ENCODE assay signal across 1 cellular context in the genomic region with DNA sequence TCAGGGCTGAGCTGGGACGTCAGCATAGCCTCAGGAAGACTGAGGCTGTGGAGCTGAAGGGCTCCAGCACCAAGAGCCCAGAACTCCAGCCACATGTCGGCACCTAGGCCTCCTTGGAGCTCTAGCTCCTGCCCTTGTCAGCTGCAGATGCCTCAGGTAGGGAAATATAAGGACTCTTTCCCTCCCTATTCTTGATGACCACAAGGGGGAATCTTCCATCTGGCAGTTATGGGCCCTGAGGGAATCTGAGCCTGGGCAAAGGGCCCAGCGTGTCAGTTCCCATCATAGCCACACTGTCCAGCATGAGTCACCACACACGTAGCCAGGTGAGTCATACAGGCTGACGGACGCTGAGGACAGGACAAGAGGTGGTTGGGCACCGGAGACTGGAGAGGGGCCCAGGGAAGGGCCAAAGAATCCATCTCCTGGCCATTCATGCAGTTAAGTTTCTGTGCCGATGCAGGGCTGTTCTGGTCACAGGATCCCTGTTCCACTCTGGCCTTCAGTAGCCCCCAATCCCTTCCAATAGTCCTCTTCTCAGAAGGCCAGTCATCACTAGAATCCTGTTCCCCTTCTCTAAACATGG.
A peak's percentile ranks its signal among the peaks of the same experiment; 100 is the strongest.
TF ChIP-seq lines count a peak whose summit lies in the region.

No MANE protein-coding gene starts in this region.

TF ChIP-seq in HepG2, 621 proteins besides CTCF, POLR2A, EP300 and RAD21 (continued from another document and continues in another):
- peak; percentile 67; the same call in 1 of the 2 replicates for TF ChIP-seq ZNF441 (CRISPR knock-in tag; IDR thresholded peaks at IDR 0.05; ENCODE audit: borderline replicate concordance)
- TF ChIP-seq RORA (CRISPR knock-in tag; IDR thresholded peaks at IDR 0.05), result no peak
- TF ChIP-seq ZNF251 (CRISPR knock-in tag; IDR thresholded peaks at IDR 0.05), result no peak
- TF ChIP-seq, protein P1, sequence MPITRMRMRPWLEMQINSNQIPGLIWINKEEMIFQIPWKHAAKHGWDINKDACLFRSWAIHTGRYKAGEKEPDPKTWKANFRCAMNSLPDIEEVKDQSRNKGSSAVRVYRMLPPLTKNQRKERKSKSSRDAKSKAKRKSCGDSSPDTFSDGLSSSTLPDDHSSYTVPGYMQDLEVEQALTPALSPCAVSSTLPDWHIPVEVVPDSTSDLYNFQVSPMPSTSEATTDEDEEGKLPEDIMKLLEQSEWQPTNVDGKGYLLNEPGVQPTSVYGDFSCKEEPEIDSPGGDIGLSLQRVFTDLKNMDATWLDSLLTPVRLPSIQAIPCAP (CRISPR knock-in tag; IDR thresholded peaks at IDR 0.05; ENCODE audit: low read depth), result no peak
- peak; percentile 79; the same call in 1 of the 2 replicates for TF ChIP-seq ZNF205 (CRISPR knock-in tag; IDR thresholded peaks at IDR 0.05)
- peak; percentile 89 for TF ChIP-seq STAG1 (CRISPR knock-in tag; IDR thresholded peaks at IDR 0.05)
- TF ChIP-seq, protein P2, sequence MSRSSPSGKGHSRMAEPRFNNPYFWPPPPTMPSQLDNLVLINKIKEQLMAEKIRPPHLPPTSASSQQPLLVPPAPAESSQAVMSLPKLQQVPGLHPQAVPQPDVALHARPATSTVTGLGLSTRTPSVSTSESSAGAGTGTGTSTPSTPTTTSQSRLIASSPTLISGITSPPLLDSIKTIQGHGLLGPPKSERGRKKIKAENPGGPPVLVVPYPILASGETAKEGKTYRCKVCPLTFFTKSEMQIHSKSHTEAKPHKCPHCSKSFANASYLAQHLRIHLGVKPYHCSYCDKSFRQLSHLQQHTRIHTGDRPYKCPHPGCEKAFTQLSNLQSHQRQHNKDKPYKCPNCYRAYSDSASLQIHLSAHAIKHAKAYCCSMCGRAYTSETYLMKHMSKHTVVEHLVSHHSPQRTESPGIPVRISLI (CRISPR knock-in tag; IDR thresholded peaks at IDR 0.05; ENCODE audit: borderline replicate concordance), result peak; percentile 39; the same call in 1 of the 2 replicates
- TF ChIP-seq SATB2 (CRISPR knock-in tag; IDR thresholded peaks at IDR 0.05), result no peak
- TF ChIP-seq ZZZ3 (CRISPR knock-in tag; IDR thresholded peaks at IDR 0.05; ENCODE audit: borderline replicate concordance), result peak; percentile 60; the same call in 1 of the 2 replicates
- 0 out of 2 replicates have a peak, but pooled peaks have one; percentile 13 for TF ChIP-seq MAFF (IDR thresholded peaks at IDR 0.05; ENCODE audit: low read depth, low read length)
- no peak for TF ChIP-seq ZFP36L1 (CRISPR knock-in tag; IDR thresholded peaks at IDR 0.05)
- TF ChIP-seq, protein P3, sequence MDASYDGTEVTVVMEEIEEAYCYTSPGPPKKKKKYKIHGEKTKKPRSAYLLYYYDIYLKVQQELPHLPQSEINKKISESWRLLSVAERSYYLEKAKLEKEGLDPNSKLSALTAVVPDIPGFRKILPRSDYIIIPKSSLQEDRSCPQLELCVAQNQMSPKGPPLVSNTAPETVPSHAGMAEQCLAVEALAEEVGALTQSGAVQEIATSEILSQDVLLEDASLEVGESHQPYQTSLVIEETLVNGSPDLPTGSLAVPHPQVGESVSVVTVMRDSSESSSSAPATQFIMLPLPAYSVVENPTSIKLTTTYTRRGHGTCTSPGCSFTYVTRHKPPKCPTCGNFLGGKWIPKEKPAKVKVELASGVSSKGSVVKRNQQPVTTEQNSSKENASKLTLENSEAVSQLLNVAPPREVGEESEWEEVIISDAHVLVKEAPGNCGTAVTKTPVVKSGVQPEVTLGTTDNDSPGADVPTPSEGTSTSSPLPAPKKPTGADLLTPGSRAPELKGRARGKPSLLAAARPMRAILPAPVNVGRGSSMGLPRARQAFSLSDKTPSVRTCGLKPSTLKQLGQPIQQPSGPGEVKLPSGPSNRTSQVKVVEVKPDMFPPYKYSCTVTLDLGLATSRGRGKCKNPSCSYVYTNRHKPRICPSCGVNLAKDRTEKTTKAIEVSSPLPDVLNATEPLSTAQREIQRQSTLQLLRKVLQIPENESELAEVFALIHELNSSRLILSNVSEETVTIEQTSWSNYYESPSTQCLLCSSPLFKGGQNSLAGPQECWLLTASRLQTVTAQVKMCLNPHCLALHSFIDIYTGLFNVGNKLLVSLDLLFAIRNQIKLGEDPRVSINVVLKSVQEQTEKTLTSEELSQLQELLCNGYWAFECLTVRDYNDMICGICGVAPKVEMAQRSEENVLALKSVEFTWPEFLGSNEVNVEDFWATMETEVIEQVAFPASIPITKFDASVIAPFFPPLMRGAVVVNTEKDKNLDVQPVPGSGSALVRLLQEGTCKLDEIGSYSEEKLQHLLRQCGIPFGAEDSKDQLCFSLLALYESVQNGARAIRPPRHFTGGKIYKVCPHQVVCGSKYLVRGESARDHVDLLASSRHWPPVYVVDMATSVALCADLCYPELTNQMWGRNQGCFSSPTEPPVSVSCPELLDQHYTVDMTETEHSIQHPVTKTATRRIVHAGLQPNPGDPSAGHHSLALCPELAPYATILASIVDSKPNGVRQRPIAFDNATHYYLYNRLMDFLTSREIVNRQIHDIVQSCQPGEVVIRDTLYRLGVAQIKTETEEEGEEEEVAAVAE (CRISPR knock-in tag; IDR thresholded peaks at IDR 0.05; ENCODE audit: borderline replicate concordance), result peak; percentile 58
- TF ChIP-seq SMC3 (IDR thresholded peaks at IDR 0.05; ENCODE audit: low read length), result peak; percentile 95
- TF ChIP-seq ZNF225 (CRISPR knock-in tag; IDR thresholded peaks at IDR 0.05), result no peak
- peak; percentile 99 for TF ChIP-seq SAP130 (CRISPR knock-in tag; IDR thresholded peaks at IDR 0.05; ENCODE audit: low read depth)
- TF ChIP-seq, protein P4, sequence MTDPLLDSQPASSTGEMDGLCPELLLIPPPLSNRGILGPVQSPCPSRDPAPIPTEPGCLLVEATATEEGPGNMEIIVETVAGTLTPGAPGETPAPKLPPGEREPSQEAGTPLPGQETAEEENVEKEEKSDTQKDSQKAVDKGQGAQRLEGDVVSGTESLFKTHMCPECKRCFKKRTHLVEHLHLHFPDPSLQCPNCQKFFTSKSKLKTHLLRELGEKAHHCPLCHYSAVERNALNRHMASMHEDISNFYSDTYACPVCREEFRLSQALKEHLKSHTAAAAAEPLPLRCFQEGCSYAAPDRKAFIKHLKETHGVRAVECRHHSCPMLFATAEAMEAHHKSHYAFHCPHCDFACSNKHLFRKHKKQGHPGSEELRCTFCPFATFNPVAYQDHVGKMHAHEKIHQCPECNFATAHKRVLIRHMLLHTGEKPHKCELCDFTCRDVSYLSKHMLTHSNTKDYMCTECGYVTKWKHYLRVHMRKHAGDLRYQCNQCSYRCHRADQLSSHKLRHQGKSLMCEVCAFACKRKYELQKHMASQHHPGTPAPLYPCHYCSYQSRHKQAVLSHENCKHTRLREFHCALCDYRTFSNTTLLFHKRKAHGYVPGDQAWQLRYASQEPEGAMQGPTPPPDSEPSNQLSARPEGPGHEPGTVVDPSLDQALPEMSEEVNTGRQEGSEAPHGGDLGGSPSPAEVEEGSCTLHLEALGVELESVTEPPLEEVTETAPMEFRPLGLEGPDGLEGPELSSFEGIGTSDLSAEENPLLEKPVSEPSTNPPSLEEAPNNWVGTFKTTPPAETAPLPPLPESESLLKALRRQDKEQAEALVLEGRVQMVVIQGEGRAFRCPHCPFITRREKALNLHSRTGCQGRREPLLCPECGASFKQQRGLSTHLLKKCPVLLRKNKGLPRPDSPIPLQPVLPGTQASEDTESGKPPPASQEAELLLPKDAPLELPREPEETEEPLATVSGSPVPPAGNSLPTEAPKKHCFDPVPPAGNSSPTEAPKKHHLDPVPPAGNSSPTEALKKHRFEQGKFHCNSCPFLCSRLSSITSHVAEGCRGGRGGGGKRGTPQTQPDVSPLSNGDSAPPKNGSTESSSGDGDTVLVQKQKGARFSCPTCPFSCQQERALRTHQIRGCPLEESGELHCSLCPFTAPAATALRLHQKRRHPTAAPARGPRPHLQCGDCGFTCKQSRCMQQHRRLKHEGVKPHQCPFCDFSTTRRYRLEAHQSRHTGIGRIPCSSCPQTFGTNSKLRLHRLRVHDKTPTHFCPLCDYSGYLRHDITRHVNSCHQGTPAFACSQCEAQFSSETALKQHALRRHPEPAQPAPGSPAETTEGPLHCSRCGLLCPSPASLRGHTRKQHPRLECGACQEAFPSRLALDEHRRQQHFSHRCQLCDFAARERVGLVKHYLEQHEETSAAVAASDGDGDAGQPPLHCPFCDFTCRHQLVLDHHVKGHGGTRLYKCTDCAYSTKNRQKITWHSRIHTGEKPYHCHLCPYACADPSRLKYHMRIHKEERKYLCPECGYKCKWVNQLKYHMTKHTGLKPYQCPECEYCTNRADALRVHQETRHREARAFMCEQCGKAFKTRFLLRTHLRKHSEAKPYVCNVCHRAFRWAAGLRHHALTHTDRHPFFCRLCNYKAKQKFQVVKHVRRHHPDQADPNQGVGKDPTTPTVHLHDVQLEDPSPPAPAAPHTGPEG (CRISPR knock-in tag; IDR thresholded peaks at IDR 0.05), result no peak
- TF ChIP-seq ZFP90 (CRISPR knock-in tag; IDR thresholded peaks at IDR 0.05; ENCODE audit: borderline replicate concordance), result 0 out of 2 replicates have a peak, but pooled peaks have one; percentile 50
- TF ChIP-seq, protein P5, sequence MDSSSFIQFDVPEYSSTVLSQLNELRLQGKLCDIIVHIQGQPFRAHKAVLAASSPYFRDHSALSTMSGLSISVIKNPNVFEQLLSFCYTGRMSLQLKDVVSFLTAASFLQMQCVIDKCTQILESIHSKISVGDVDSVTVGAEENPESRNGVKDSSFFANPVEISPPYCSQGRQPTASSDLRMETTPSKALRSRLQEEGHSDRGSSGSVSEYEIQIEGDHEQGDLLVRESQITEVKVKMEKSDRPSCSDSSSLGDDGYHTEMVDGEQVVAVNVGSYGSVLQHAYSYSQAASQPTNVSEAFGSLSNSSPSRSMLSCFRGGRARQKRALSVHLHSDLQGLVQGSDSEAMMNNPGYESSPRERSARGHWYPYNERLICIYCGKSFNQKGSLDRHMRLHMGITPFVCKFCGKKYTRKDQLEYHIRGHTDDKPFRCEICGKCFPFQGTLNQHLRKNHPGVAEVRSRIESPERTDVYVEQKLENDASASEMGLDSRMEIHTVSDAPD (CRISPR knock-in tag; IDR thresholded peaks at IDR 0.05), result no peak
- peak in 1 of 2 experiments; percentile 14; a peak in 1 of 4 replicates for TF ChIP-seq NR2F1 (CRISPR knock-in tag; IDR thresholded peaks at IDR 0.05)
- TF ChIP-seq, protein P6, sequence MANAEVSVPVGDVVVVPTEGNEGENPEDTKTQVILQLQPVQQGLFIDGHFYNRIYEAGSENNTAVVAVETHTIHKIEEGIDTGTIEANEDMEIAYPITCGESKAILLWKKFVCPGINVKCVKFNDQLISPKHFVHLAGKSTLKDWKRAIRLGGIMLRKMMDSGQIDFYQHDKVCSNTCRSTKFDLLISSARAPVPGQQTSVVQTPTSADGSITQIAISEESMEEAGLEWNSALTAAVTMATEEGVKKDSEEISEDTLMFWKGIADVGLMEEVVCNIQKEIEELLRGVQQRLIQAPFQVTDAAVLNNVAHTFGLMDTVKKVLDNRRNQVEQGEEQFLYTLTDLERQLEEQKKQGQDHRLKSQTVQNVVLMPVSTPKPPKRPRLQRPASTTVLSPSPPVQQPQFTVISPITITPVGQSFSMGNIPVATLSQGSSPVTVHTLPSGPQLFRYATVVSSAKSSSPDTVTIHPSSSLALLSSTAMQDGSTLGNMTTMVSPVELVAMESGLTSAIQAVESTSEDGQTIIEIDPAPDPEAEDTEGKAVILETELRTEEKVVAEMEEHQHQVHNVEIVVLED (CRISPR knock-in tag; IDR thresholded peaks at IDR 0.05; ENCODE audit: borderline replicate concordance), result peak; percentile 80
- peak; percentile 82; the same call in 1 of the 2 replicates for TF ChIP-seq AKAP8 (CRISPR knock-in tag; IDR thresholded peaks at IDR 0.05)
- TF ChIP-seq ZNF451 (CRISPR knock-in tag; IDR thresholded peaks at IDR 0.05), result peak; percentile 78; the same call in 1 of the 2 replicates
- TF ChIP-seq, protein P7, sequence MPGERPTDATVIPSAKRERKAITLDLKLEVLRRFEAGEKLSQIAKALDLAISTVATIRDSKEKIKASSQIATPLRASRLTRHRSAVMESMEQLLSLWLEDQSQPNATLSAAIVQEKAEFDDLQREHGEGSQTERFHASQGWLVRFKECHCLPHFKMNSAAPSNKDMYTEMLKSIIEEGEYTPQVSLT (CRISPR knock-in tag; IDR thresholded peaks at IDR 0.05; ENCODE audit: borderline replicate concordance, low read depth), result no peak
- TF ChIP-seq ZNF547 (CRISPR knock-in tag; IDR thresholded peaks at IDR 0.05), result peak; percentile 85; the same call in 1 of the 2 replicates
- peak; percentile 89 for TF ChIP-seq KDM2A (CRISPR knock-in tag; IDR thresholded peaks at IDR 0.05; ENCODE audit: borderline replicate concordance, low read depth)
- TF ChIP-seq ESRRA (CRISPR knock-in tag; IDR thresholded peaks at IDR 0.05; ENCODE audit: low read depth), result no peak
- TF ChIP-seq CBX5 (CRISPR knock-in tag; IDR thresholded peaks at IDR 0.05; ENCODE audit: borderline replicate concordance), result peak; percentile 91; the same call in 1 of the 2 replicates
- TF ChIP-seq, protein P8, sequence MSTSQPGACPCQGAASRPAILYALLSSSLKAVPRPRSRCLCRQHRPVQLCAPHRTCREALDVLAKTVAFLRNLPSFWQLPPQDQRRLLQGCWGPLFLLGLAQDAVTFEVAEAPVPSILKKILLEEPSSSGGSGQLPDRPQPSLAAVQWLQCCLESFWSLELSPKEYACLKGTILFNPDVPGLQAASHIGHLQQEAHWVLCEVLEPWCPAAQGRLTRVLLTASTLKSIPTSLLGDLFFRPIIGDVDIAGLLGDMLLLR (CRISPR knock-in tag; IDR thresholded peaks at IDR 0.05), result no peak
- TF ChIP-seq, protein P9, sequence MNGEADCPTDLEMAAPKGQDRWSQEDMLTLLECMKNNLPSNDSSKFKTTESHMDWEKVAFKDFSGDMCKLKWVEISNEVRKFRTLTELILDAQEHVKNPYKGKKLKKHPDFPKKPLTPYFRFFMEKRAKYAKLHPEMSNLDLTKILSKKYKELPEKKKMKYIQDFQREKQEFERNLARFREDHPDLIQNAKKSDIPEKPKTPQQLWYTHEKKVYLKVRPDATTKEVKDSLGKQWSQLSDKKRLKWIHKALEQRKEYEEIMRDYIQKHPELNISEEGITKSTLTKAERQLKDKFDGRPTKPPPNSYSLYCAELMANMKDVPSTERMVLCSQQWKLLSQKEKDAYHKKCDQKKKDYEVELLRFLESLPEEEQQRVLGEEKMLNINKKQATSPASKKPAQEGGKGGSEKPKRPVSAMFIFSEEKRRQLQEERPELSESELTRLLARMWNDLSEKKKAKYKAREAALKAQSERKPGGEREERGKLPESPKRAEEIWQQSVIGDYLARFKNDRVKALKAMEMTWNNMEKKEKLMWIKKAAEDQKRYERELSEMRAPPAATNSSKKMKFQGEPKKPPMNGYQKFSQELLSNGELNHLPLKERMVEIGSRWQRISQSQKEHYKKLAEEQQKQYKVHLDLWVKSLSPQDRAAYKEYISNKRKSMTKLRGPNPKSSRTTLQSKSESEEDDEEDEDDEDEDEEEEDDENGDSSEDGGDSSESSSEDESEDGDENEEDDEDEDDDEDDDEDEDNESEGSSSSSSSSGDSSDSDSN (CRISPR knock-in tag; IDR thresholded peaks at IDR 0.05), result peak; percentile 73
- 0 out of 2 replicates have a peak, but pooled peaks have one; percentile 33 for TF ChIP-seq ZNF160 (CRISPR knock-in tag; IDR thresholded peaks at IDR 0.05)
- TF ChIP-seq ZNF850 (CRISPR knock-in tag; conservative IDR thresholded peaks at IDR 0.05), result no peak
- TF ChIP-seq ZSCAN9 (CRISPR knock-in tag; IDR thresholded peaks at IDR 0.05; ENCODE audit: borderline replicate concordance), result peak; percentile 87; the same call in 1 of the 2 replicates
- TF ChIP-seq ZNF232 (CRISPR knock-in tag; IDR thresholded peaks at IDR 0.05; ENCODE audit: borderline replicate concordance), result 0 out of 2 replicates have a peak, but pooled peaks have one; percentile 65
- TF ChIP-seq RARA (CRISPR knock-in tag; IDR thresholded peaks at IDR 0.05), result peak; percentile 64
- TF ChIP-seq ZNF383 (CRISPR knock-in tag; IDR thresholded peaks at IDR 0.05; ENCODE audit: borderline replicate concordance), result no peak
- peak; percentile 75 for TF ChIP-seq ATF7 (IDR thresholded peaks at IDR 0.05)
- peak; percentile 91 for TF ChIP-seq ATF7 (CRISPR knock-in tag; IDR thresholded peaks at IDR 0.05)
- peak; percentile 27; the same call in 1 of the 2 replicates for TF ChIP-seq ZC3H4 (CRISPR knock-in tag; IDR thresholded peaks at IDR 0.05; ENCODE audit: borderline replicate concordance)
- TF ChIP-seq, protein P10, sequence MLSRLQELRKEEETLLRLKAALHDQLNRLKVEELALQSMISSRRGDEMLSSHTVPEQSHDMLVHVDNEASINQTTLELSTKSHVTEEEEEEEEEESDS (CRISPR knock-in tag; IDR thresholded peaks at IDR 0.05; ENCODE audit: borderline replicate concordance), result no peak
